Comparison of ENCODE assay signal across 9 cellular contexts in the genomic region with DNA sequence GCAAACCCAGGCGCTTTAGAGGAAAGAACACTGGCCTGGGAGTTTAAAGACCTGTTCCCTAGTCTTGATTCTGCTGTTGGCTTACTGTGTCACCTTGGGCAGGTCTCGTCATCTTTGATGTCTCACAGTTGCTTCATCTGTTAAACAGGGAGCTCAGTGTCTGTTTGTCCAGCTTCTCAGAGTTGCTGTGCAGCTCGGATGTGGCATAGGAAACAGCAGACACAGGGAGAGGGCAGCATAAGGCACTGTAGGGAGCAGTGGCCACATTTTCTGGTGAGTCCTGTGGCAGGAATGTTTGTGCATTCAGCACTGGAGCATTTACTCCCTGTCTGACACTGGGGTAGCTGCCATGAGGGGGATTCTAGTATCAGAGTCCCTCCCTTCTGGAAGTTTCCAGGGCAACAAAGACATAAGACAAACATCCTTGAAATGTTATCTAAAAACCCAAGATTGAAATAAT. TPM values are rescaled to one million over a fixed set of nuclear protein-coding genes. Genes with fewer than 3 reads are reported as not detected.
DNase-seq lines count a peak whose midpoint lies in the region; ATAC-seq, FAIRE-seq and TF ChIP-seq lines count a peak whose summit lies in the region.
"Had no signal": no experiment of that assay in that cellular context is flagged by ENCODE, and none has a peak within 500 bp of the region (broad histone marks: within the 10 kb centered on the region; RNA-seq: fewer than 3 reads in every experiment).

No MANE protein-coding gene starts in this region.

- H3K4me1 Mint-ChIP-seq in astrocyte (ENCODE audit: low read depth, unreplicated experiment): peaks cover 14% of the 10 kb centered on the region

- H4K8ac ChIP-seq in mesenchymal stem cell (ENCODE audit: low read length): peak overlapping the region; percentile 29

- H3K4me3 ChIP-seq in HAP-1 (peak overlapping the region; percentile 72), astrocyte (ENCODE audit: insufficient read depth, low read depth, low read length) (peak overlapping the region; percentile 74), mesenchymal stem cell (ENCODE audit: insufficient read depth in 1 of 2, low read depth in 1 of 2, low read length in 2 of 2) (peak overlapping the region in 1 of 2 experiments; percentile 96)

- H3K18ac ChIP-seq in mesenchymal stem cell (ENCODE audit: low read depth in 1 of 2, low read length in 2 of 2): no peak overlapping the region

- no peak overlapping the region for H2BK120ac ChIP-seq in mesenchymal stem cell (ENCODE audit: low read depth, low read length)

- in situ Hi-C loops in HAP-1 (cut with MboI; ENCODE audit: low sequenced_read_pairs): no loop called here

- FAIRE-seq in astrocyte (lab: Jason Lieb, UNC): no peak

- H2BK12ac ChIP-seq in mesenchymal stem cell (ENCODE audit: low read length in 2 of 2): no peak overlapping the region

- peaks cover 42% of the 10 kb centered on the region for H3K79me2 ChIP-seq in astrocyte (ENCODE audit: insufficient read depth, low read length)

- H3K27ac Mint-ChIP-seq in astrocyte (ENCODE audit: unreplicated experiment): peak overlapping the region; percentile 98

- H3K27me3 ChIP-seq in HAP-1 (ENCODE audit: low read depth) (no peaks in the 10 kb centered on the region), astrocyte (ENCODE audit: insufficient read depth, low read length) (no peaks in the 10 kb centered on the region), mesenchymal stem cell (ENCODE audit: control insufficient read depth in 1 of 2, insufficient read depth in 1 of 2, low read length in 2 of 2) (no peaks in the 10 kb centered on the region)
- H3K27me3 ChIP-seq: right lobe of liver had no signal

- no peak for ATAC-seq in GM18907 (IDR thresholded peaks at IDR 0.05; ENCODE audit: unreplicated experiment)

- DNase-seq in A172 (ENCODE audit: low spot score) (peak; percentile 34), HAP-1 (ENCODE audit: low spot score in 2 of 2) (no peak), astrocyte (ENCODE audit: low read depth) (peak; percentile 76), mesenchymal stem cell (peak; percentile 80), NCI-H82 (lab: John Stamatoyannopoulos, UW) (no peak), NCI-H2107 (lab: John Stamatoyannopoulos, UW) (no peak)
- DNase-seq in activated CD4-positive, CD25-positive, alpha-beta regulatory T cell (lab: John Stamatoyannopoulos, UW): no peak
- DNase-seq: right lobe of liver had no signal

- H3K27me3 Mint-ChIP-seq in astrocyte (ENCODE audit: low read depth, unreplicated experiment): no peaks in the 10 kb centered on the region

- H3K27ac ChIP-seq in astrocyte (ENCODE audit: low read depth, low read length): peak overlapping the region; percentile 68
- H3K27ac ChIP-seq in mesenchymal stem cell (ENCODE audit: low read length, poor library complexity, severe bottlenecking): peak overlapping the region; percentile 74

- H2BK5ac ChIP-seq in mesenchymal stem cell (ENCODE audit: low read depth, low read length, poor library complexity, severe bottlenecking): no peak overlapping the region

- TF ChIP-seq CTCF in astrocyte (IDR thresholded peaks at IDR 0.05; ENCODE audit: insufficient read depth, low read depth, low read length): no peak

- H3K14ac ChIP-seq in mesenchymal stem cell (ENCODE audit: low read length in 2 of 2): no peak overlapping the region

- no peaks in the 10 kb centered on the region for H3K9me3 ChIP-seq in HAP-1
- no peaks in the 10 kb centered on the region for H3K9me3 ChIP-seq in astrocyte (ENCODE audit: insufficient read depth, low read depth, low read length)
- no peaks in the 10 kb centered on the region for H3K9me3 ChIP-seq in mesenchymal stem cell (ENCODE audit: control insufficient read depth, low read length)
- H3K9me3 ChIP-seq: right lobe of liver had no signal

- no peak overlapping the region for H2AK5ac ChIP-seq in mesenchymal stem cell (ENCODE audit: low read length, severe bottlenecking)

- H3K9ac ChIP-seq in astrocyte (ENCODE audit: low read length) (peak overlapping the region; percentile 87), mesenchymal stem cell (ENCODE audit: low read length) (peak overlapping the region; percentile 90)

- H4K91ac ChIP-seq in mesenchymal stem cell (ENCODE audit: low read length): no peak overlapping the region

- H3K36me3 ChIP-seq in HAP-1 (replicated peaks): peaks cover 51% of the 10 kb centered on the region
- peaks cover 6% of the 10 kb centered on the region for H3K36me3 ChIP-seq in astrocyte (ENCODE audit: insufficient read depth, low read length)
- H3K36me3 ChIP-seq in mesenchymal stem cell (ENCODE audit: control insufficient read depth in 1 of 2, insufficient read depth in 2 of 2, low read depth in 1 of 2, low read length in 2 of 2): peaks cover 22 to 41% of the 10 kb centered on the region in 2 experiments

- H4K20me1 ChIP-seq in astrocyte (ENCODE audit: insufficient read depth, low read length): peaks cover 18% of the 10 kb centered on the region

- H3K23ac ChIP-seq in mesenchymal stem cell (ENCODE audit: low read length in 2 of 2): peak overlapping the region in 1 of 2 experiments; percentile 2

- WGBS in mesenchymal stem cell: 79% methylated on average over 3 of the region's 3 CpGs

- peak overlapping the region; percentile 83 for H3K4me2 ChIP-seq in astrocyte (ENCODE audit: low read length)
- peak overlapping the region; percentile 92 for H3K4me2 ChIP-seq in mesenchymal stem cell (ENCODE audit: low read length, poor library complexity, severe bottlenecking)

- H2BK15ac ChIP-seq in mesenchymal stem cell (ENCODE audit: low read depth, poor library complexity, severe bottlenecking): no peak overlapping the region

- H3K79me1 ChIP-seq in mesenchymal stem cell (replicated peaks; ENCODE audit: low read length, poor library complexity, severe bottlenecking): peaks cover 35% of the 10 kb centered on the region

- H3K4me1 ChIP-seq in HAP-1 (peaks cover 18% of the 10 kb centered on the region), astrocyte (ENCODE audit: insufficient read depth, low read length) (peaks cover 29% of the 10 kb centered on the region), mesenchymal stem cell (ENCODE audit: control insufficient read depth, insufficient read depth, low read depth, low read length) (peaks cover 30% of the 10 kb centered on the region)

- peaks cover 9% of the 10 kb centered on the region for H3K36me3 Mint-ChIP-seq in astrocyte (ENCODE audit: low read depth, unreplicated experiment)

- H3K4ac ChIP-seq in mesenchymal stem cell (ENCODE audit: low read depth in 1 of 2, low read length in 2 of 2): peak overlapping the region in 1 of 2 experiments; percentile 27

- H3K4me3 Mint-ChIP-seq in astrocyte (ENCODE audit: unreplicated experiment): peak overlapping the region; percentile 97

- H2AFZ ChIP-seq in astrocyte (ENCODE audit: low read depth, low read length) (no peak overlapping the region), mesenchymal stem cell (ENCODE audit: low read depth, low read length) (no peak overlapping the region)

- H3K9me3 Mint-ChIP-seq in astrocyte (ENCODE audit: unreplicated experiment): no peaks in the 10 kb centered on the region

RNA-seq across cellular contexts. Expression of a gene that starts 2.0 kb away (rescaled TPM):
- 237 and 258 TPM in 2 replicates for total RNA-seq in A172 (2014; rRNA removed; shearing (Covaris generic))
- 80.1 and 95.3 TPM in 2 replicates for total RNA-seq in astrocyte
- polyA plus RNA-seq in mesenchymal stem cell (2013, experiment 1 of 2): 68.4 TPM
- 69.3 TPM for polyA plus RNA-seq in mesenchymal stem cell (2013, experiment 2 of 2)

RNA-seq across cellular contexts. Expression of a gene that starts 8.5 kb away (rescaled TPM):
- 5.7 and 11.1 TPM in 2 replicates for total RNA-seq in A172 (2014; rRNA removed; shearing (Covaris generic))
- total RNA-seq in astrocyte: 6.4 and 6.5 TPM in 2 replicates
- 5.1 TPM for polyA plus RNA-seq in mesenchymal stem cell (2013, experiment 1 of 2)
- 4.8 TPM for polyA plus RNA-seq in mesenchymal stem cell (2013, experiment 2 of 2)

RNA-seq across cellular contexts. Expression of a gene that starts 29.2 kb away (rescaled TPM):
- total RNA-seq in A172 (2014; rRNA removed; shearing (Covaris generic)): 48.7 and 50.4 TPM in 2 replicates
- 19.4 and 21.7 TPM in 2 replicates for total RNA-seq in astrocyte
- 155 TPM for polyA plus RNA-seq in mesenchymal stem cell (2013, experiment 1 of 2)
- 162 TPM for polyA plus RNA-seq in mesenchymal stem cell (2013, experiment 2 of 2)

RNA-seq across cellular contexts. Expression of a gene that starts 47.3 kb away (rescaled TPM):
- 0.88 and 2.8 TPM in 2 replicates for total RNA-seq in A172 (2014; rRNA removed; shearing (Covaris generic))
- 0.25 TPM in 1 of 2 replicates, not detected in the other for total RNA-seq in astrocyte
- polyA plus RNA-seq in mesenchymal stem cell (2013, experiment 1 of 2): not detected
- not detected for polyA plus RNA-seq in mesenchymal stem cell (2013, experiment 2 of 2)

RNA-seq across cellular contexts. Expression of a gene that starts 47.5 kb away (rescaled TPM):
- 0.67 TPM in 1 of 2 replicates, not detected in the other for total RNA-seq in A172 (2014; rRNA removed; shearing (Covaris generic))
- 0.24 and 0.45 TPM in 2 replicates for total RNA-seq in astrocyte
- polyA plus RNA-seq in mesenchymal stem cell (2013, experiment 1 of 2): not detected
- polyA plus RNA-seq in mesenchymal stem cell (2013, experiment 2 of 2): not detected

Comparison
In these comparisons a context has a peak if more than half of its experiments do, and no peak if none do; other contexts are left out.
1. DNase-seq: peak in A172 (single experiment), astrocyte (single experiment) and mesenchymal stem cell (single experiment); none in HAP-1 (0 of 2), NCI-H82 (single experiment), NCI-H2107 (single experiment) and activated CD4-positive, CD25-positive, alpha-beta regulatory T cell (0 of 4).